In the genomic region with DNA sequence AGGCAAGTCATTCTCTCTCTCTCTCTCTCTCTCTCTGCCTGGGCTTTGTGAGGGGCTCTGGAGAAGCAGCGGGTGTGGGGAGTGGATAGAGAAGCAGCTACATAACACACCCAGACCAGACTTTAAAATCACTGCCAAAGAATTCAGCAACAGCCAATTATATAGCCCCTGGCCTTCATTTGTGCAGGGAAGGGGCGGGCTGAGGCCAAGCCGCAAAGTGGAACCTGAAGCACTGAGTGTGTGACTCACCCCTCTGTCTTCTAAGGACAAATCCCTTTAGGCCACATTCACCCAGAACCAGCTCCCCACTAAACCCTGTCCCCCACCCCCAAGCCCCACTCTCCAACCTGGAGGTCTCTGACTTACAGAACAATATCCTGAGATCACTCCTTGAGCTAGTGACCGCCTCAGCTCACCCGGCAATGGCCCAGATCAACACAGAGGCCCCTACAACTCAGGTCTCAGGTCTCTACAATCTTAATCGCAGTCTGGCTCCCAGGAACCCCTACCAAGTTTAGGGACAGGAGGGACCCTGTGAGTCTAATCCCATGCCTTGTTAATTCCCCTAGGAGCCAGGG, we compare ENCODE assay signal across 1 cellular context.
TF ChIP-seq lines count a peak whose summit lies in the region.

No MANE protein-coding gene starts in this region.

TF ChIP-seq in WTC11, 78 proteins besides CTCF, POLR2A, EP300 and RAD21 (continued from another document):
- TF ChIP-seq, protein P1, sequence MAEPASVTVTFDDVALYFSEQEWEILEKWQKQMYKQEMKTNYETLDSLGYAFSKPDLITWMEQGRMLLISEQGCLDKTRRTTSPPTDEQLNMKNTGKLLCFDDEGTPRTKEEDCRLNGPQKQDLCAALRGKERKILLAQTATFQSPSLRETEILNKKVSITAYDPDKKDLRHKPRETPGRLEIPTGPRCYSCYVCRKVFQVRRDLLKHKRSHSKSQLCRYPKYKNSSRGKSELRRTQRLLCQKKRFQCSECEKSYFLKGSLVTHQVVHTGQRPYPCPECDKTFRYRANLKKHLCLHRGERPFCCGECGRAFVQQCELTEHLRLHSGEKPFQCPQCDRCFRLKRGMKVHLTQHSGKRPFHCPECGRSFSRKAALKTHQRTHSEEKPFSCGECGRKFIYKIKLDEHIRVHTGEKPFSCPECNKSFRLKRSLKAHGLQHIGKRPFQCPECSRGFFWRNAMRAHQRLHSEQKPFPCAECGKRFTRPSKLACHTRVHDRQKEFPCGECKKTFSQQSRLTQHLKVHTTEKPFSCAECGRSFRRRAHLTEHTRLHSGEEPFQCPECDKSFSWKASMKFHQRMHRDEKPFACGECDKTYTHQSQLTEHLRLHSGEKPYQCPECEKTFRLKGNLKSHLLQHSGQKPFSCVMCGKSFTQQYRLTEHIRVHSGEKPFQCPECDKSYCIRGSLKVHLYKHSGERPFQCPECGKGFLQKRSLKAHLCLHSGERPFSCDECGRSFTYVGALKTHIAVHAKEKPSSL (CRISPR knock-in tag; conservative IDR thresholded peaks at IDR 0.05), result no peak
- TF ChIP-seq NFYB (CRISPR knock-in tag; conservative IDR thresholded peaks at IDR 0.05; ENCODE audit: low read depth) (no peak), NR1H2 (CRISPR knock-in tag; IDR thresholded peaks at IDR 0.05) (no peak), SMAD3 (CRISPR knock-in tag; IDR thresholded peaks at IDR 0.05; ENCODE audit: borderline replicate concordance) (no peak), SMAD4 (CRISPR knock-in tag; IDR thresholded peaks at IDR 0.05) (no peak), ELF4 (CRISPR knock-in tag; IDR thresholded peaks at IDR 0.05; ENCODE audit: low read depth) (no peak), NR2C2 (CRISPR knock-in tag; IDR thresholded peaks at IDR 0.05) (no peak), ZNF671 (CRISPR knock-in tag; IDR thresholded peaks at IDR 0.05) (no peak)
- TF ChIP-seq, protein P2, sequence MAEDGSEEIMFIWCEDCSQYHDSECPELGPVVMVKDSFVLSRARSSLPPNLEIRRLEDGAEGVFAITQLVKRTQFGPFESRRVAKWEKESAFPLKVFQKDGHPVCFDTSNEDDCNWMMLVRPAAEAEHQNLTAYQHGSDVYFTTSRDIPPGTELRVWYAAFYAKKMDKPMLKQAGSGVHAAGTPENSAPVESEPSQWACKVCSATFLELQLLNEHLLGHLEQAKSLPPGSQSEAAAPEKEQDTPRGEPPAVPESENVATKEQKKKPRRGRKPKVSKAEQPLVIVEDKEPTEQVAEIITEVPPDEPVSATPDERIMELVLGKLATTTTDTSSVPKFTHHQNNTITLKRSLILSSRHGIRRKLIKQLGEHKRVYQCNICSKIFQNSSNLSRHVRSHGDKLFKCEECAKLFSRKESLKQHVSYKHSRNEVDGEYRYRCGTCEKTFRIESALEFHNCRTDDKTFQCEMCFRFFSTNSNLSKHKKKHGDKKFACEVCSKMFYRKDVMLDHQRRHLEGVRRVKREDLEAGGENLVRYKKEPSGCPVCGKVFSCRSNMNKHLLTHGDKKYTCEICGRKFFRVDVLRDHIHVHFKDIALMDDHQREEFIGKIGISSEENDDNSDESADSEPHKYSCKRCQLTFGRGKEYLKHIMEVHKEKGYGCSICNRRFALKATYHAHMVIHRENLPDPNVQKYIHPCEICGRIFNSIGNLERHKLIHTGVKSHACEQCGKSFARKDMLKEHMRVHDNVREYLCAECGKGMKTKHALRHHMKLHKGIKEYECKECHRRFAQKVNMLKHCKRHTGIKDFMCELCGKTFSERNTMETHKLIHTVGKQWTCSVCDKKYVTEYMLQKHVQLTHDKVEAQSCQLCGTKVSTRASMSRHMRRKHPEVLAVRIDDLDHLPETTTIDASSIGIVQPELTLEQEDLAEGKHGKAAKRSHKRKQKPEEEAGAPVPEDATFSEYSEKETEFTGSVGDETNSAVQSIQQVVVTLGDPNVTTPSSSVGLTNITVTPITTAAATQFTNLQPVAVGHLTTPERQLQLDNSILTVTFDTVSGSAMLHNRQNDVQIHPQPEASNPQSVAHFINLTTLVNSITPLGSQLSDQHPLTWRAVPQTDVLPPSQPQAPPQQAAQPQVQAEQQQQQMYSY (CRISPR knock-in tag; IDR thresholded peaks at IDR 0.05), result no peak
- TF ChIP-seq, protein P3, sequence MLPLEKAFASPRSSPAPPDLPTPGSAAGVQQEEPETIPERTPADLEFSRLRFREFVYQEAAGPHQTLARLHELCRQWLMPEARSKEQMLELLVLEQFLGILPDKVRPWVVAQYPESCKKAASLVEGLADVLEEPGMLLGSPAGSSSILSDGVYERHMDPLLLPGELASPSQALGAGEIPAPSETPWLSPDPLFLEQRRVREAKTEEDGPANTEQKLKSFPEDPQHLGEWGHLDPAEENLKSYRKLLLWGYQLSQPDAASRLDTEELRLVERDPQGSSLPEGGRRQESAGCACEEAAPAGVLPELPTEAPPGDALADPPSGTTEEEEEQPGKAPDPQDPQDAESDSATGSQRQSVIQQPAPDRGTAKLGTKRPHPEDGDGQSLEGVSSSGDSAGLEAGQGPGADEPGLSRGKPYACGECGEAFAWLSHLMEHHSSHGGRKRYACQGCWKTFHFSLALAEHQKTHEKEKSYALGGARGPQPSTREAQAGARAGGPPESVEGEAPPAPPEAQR (CRISPR knock-in tag; IDR thresholded peaks at IDR 0.05), result no peak
- TF ChIP-seq, protein P4, sequence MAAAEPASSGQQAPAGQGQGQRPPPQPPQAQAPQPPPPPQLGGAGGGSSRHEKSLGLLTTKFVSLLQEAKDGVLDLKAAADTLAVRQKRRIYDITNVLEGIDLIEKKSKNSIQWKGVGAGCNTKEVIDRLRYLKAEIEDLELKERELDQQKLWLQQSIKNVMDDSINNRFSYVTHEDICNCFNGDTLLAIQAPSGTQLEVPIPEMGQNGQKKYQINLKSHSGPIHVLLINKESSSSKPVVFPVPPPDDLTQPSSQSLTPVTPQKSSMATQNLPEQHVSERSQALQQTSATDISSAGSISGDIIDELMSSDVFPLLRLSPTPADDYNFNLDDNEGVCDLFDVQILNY (CRISPR knock-in tag; IDR thresholded peaks at IDR 0.05), result no peak
- TF ChIP-seq, protein P5, sequence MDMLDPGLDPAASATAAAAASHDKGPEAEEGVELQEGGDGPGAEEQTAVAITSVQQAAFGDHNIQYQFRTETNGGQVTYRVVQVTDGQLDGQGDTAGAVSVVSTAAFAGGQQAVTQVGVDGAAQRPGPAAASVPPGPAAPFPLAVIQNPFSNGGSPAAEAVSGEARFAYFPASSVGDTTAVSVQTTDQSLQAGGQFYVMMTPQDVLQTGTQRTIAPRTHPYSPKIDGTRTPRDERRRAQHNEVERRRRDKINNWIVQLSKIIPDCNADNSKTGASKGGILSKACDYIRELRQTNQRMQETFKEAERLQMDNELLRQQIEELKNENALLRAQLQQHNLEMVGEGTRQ (CRISPR knock-in tag; IDR thresholded peaks at IDR 0.05), result no peak
